In the genomic region with DNA sequence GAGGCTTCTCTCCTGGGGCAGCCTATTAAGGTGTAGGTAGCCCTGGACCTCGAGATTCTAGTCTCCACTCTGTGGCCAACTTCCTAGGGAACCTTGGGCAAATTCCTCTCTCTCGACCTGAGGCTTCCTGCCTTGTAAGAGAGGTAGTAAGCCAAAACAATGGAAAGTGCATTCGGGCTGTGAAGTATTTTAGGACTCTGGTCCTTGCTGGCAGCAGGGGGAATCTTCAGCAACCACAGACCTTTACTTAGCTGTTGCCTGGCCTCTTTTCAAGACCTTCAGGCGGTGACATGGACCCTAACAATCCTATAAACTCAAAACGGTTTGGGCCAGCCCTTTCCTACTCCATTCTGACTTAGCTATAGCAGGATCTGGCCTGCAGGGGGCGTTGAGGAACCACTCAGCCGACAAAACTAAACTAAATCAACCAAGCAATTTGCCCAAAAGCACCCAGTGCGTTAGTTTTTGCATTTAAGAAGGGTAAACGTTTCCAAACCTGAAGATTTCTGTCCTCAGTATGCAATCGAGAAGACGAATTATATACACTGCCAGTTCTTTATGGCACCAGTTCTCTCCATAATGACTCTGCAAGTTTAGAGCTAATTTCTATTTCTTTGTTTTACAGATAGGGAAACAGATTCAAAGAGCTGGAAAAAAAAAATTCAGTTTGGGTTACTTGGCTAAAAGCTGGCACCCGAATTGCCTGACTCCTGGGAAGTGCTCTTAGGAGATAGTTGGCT, we compare ENCODE assay signal across 8 cellular contexts. TPM values are rescaled to one million over a fixed set of nuclear protein-coding genes. Genes with fewer than 3 reads are reported as not detected.
DNase-seq lines count a peak whose midpoint lies in the region; ATAC-seq and TF ChIP-seq lines count a peak whose summit lies in the region.

No MANE protein-coding gene starts in this region.

- no peaks in the 10 kb centered on the region for H3K27me3 Mint-ChIP-seq in activated CD4-positive, alpha-beta memory T cell treated with anti-CD3 and anti-CD28 coated beads for 36 hours

- H3K4me1 ChIP-seq in ectodermal cell (ENCODE audit: control insufficient read depth, insufficient read depth, low read length) (peaks cover 19% of the 10 kb centered on the region), lower lobe of right lung (peaks cover 55% of the 10 kb centered on the region)

- CTCF ChIA-PET in activated CD4-positive, alpha-beta memory T cell treated with anti-CD3 and anti-CD28 coated beads for 36 hours (lab: Charles Lee): interaction anchor here (0.6 to 4.2 kb wide), 46 partner anchors 9 to 629 kb away, joined by 3 to 61 read pairs (median 4); partner anchors contain the start of genes ATP5IF1, EYA3, MED18 and RCC1

- peak overlapping the region; percentile 91 for H3K27ac Mint-ChIP-seq in activated CD4-positive, alpha-beta memory T cell treated with anti-CD3 and anti-CD28 coated beads for 36 hours

- peak; percentile 96 for TF ChIP-seq CTCF in lower lobe of right lung (IDR thresholded peaks at IDR 0.05)

- WGBS in ectodermal cell, 2 experiments: 11 to 16% methylated on average over 12 of the region's 12 CpGs

- peak overlapping the region; percentile 85 for H3K4me3 Mint-ChIP-seq in activated CD4-positive, alpha-beta memory T cell treated with anti-CD3 and anti-CD28 coated beads for 36 hours

- H3K27me3 ChIP-seq in ectodermal cell (ENCODE audit: control insufficient read depth, insufficient read depth, low read length, poor library complexity, severe bottlenecking): no peaks in the 10 kb centered on the region
- H3K27me3 ChIP-seq in lower lobe of right lung (ENCODE audit: low read depth): no peaks in the 10 kb centered on the region

- H3K9me3 ChIP-seq in ectodermal cell (ENCODE audit: control insufficient read depth, low read length): no peaks in the 10 kb centered on the region
- H3K9me3 ChIP-seq in lower lobe of right lung: no peaks in the 10 kb centered on the region

- ATAC-seq in HG02798 (IDR thresholded peaks at IDR 0.05; ENCODE audit: poor library complexity, unreplicated experiment) (peak; percentile 18), lower lobe of right lung (peak; percentile 81 to 83), GM21723 (IDR thresholded peaks at IDR 0.05; ENCODE audit: unreplicated experiment) (no peak)

- intact Hi-C loops in activated CD4-positive, alpha-beta memory T cell treated with anti-CD3 and anti-CD28 coated beads for 36 hours (cut with micrococcal nuclease): loop anchor here (1.0 to 5.0 kb wide), 5 partner anchors 11 to 399 kb away; partner anchors contain the start of genes MED18, PHACTR4, RNU11 and SESN2
- intact Hi-C loops in lower lobe of right lung (cut with DNase I): no loop called here

- H3K27ac ChIP-seq in ectodermal cell (ENCODE audit: insufficient read depth, low read depth, low read length, poor library complexity, severe bottlenecking) (peak overlapping the region; percentile 69), lower lobe of right lung (peak overlapping the region; percentile 86)

- no peaks in the 10 kb centered on the region for H3K36me3 ChIP-seq in ectodermal cell (ENCODE audit: control insufficient read depth, insufficient read depth, low read length)
- no peaks in the 10 kb centered on the region for H3K36me3 ChIP-seq in lower lobe of right lung

- H3K4me3 ChIP-seq in ectodermal cell (ENCODE audit: insufficient read depth, low read depth, low read length) (no peak overlapping the region), lower lobe of right lung (peak overlapping the region; percentile 15)

- DNase-seq in COLO668 (lab: John Stamatoyannopoulos, UW; ENCODE audit: unreplicated experiment): peak; percentile 85
- peak; percentile 60 for DNase-seq in NCI-H748 (lab: John Stamatoyannopoulos, UW; ENCODE audit: unreplicated experiment)
- peak; percentile 92 for DNase-seq in activated CD4-positive, alpha-beta memory T cell treated with anti-CD3 and anti-CD28 coated beads for 36 hours
- DNase-seq in lower lobe of right lung: peak; percentile 82
- peak; percentile 76 to 79 for DNase-seq in stimulated activated CD4-positive, alpha-beta T cell treated with anti-CD3 and anti-CD28 coated beads, Interleukin-4, amount 100 ng/mL, for 48 hours (ENCODE audit: low read depth in 2 of 2)

- H3K9me3 Mint-ChIP-seq in activated CD4-positive, alpha-beta memory T cell treated with anti-CD3 and anti-CD28 coated beads for 36 hours: no peaks in the 10 kb centered on the region

- peaks cover 46% of the 10 kb centered on the region for H3K4me1 Mint-ChIP-seq in activated CD4-positive, alpha-beta memory T cell treated with anti-CD3 and anti-CD28 coated beads for 36 hours (ENCODE audit: low read depth)

- no peaks in the 10 kb centered on the region for H3K36me3 Mint-ChIP-seq in activated CD4-positive, alpha-beta memory T cell treated with anti-CD3 and anti-CD28 coated beads for 36 hours

- POLR2A ChIA-PET in activated CD4-positive, alpha-beta memory T cell treated with anti-CD3 and anti-CD28 coated beads for 36 hours (lab: Charles Lee): interaction anchor here (0.5 to 4.5 kb wide), 12 partner anchors 11 to 400 kb away, joined by 3 to 61 read pairs (median 7); partner anchors contain the start of genes ATP5IF1, EYA3, MED18 and RCC1

RNA-seq across cellular contexts. Expression of gene SESN2, which starts 10.9 kb away (rescaled TPM):
- 10 to 100 TPM; 23.4 to 24.1 TPM for total RNA-seq in activated CD4-positive, alpha-beta memory T cell treated with anti-CD3 and anti-CD28 coated beads for 36 hours
- 18.4 TPM for polyA plus RNA-seq in ectodermal cell (2013, experiment 1 of 4)
- polyA plus RNA-seq in ectodermal cell (2013, experiment 2 of 4): 19.7 TPM
- 14.4 TPM for polyA plus RNA-seq in ectodermal cell (2013, experiment 3 of 4)
- polyA plus RNA-seq in ectodermal cell (2013, experiment 4 of 4): 17.9 TPM
- 13.1 TPM for total RNA-seq in lower lobe of right lung

RNA-seq across cellular contexts. Expression of gene ATP5IF1, which starts 12.5 kb away (rescaled TPM):
- total RNA-seq in activated CD4-positive, alpha-beta memory T cell treated with anti-CD3 and anti-CD28 coated beads for 36 hours: 100 to 1,000 TPM; 174 to 181 TPM
- polyA plus RNA-seq in ectodermal cell (2013, experiment 1 of 4): 221 TPM
- 196 TPM for polyA plus RNA-seq in ectodermal cell (2013, experiment 2 of 4)
- polyA plus RNA-seq in ectodermal cell (2013, experiment 3 of 4): 259 TPM
- 311 TPM for polyA plus RNA-seq in ectodermal cell (2013, experiment 4 of 4)
- 109 TPM for total RNA-seq in lower lobe of right lung

RNA-seq across cellular contexts. Expression of gene DNAJC8, which starts 15.6 kb away (rescaled TPM):
- 100 to 1,000 TPM in 1 of 2 experiments, 10 to 100 TPM in 1; 99.0 to 102 TPM for total RNA-seq in activated CD4-positive, alpha-beta memory T cell treated with anti-CD3 and anti-CD28 coated beads for 36 hours
- polyA plus RNA-seq in ectodermal cell (2013, experiment 1 of 4): 161 TPM
- 152 TPM for polyA plus RNA-seq in ectodermal cell (2013, experiment 2 of 4)
- 143 TPM for polyA plus RNA-seq in ectodermal cell (2013, experiment 3 of 4)
- 159 TPM for polyA plus RNA-seq in ectodermal cell (2013, experiment 4 of 4)
- 68.9 TPM for total RNA-seq in lower lobe of right lung
